In genomic region chr20:32547753-32548034, GRCh38 we compare ENCODE assay signal across 29 cellular contexts. TPM values are rescaled to one million over a fixed set of nuclear protein-coding genes. Genes with fewer than 3 reads are reported as not detected.
DNase-seq lines count a peak whose midpoint lies in the region; ATAC-seq and TF ChIP-seq lines count a peak whose summit lies in the region.
"Had no signal": no experiment of that assay in that cellular context is flagged by ENCODE, and none has a peak within 500 bp of the region (broad histone marks: within the 10 kb centered on the region; RNA-seq: fewer than 3 reads in every experiment).

No MANE protein-coding gene starts in this region.

- no peaks in the 10 kb centered on the region for H3K9me3 Mint-ChIP-seq in stimulated activated naive CD8-positive, alpha-beta T cell treated with anti-CD3 and anti-CD28 coated beads, Interleukin-15, Interleukin-2, amounts not matched to agents 100 ng/mL and 50 ng/mL, for 24 hours
- H3K9me3 Mint-ChIP-seq in stimulated activated naive CD8-positive, alpha-beta T cell treated with anti-CD3 and anti-CD28 coated beads, Interleukin-15, amount 100 ng/mL, for 72 hours, result no peaks in the 10 kb centered on the region
- no peaks in the 10 kb centered on the region for H3K9me3 Mint-ChIP-seq in activated CD8-positive, alpha-beta T cell treated with anti-CD3 and anti-CD28 coated beads for 36 hours
- no peaks in the 10 kb centered on the region for H3K9me3 Mint-ChIP-seq in memory B cell
- H3K9me3 Mint-ChIP-seq: HFFc6; T-helper 2 cell treated with Interferon-gamma antibody and Interleukin-4, amounts not matched to agents 5 μg/mL and 100 μg/mL, for 36 hours had no signal

- H3K36me3 Mint-ChIP-seq in stimulated activated naive CD8-positive, alpha-beta T cell treated with anti-CD3 and anti-CD28 coated beads, Interleukin-15, Interleukin-2, amounts not matched to agents 100 ng/mL and 50 ng/mL, for 24 hours (ENCODE audit: low read depth), result peaks cover 4% of the 10 kb centered on the region
- H3K36me3 Mint-ChIP-seq in activated CD8-positive, alpha-beta T cell treated with anti-CD3 and anti-CD28 coated beads for 36 hours (ENCODE audit: low read depth), result peaks cover 13% of the 10 kb centered on the region
- peaks cover 12% of the 10 kb centered on the region for H3K36me3 Mint-ChIP-seq in memory B cell

- no peak overlapping the region for H3K4me3 Mint-ChIP-seq in stimulated activated naive CD8-positive, alpha-beta T cell treated with anti-CD3 and anti-CD28 coated beads, Interleukin-15, Interleukin-2, amounts not matched to agents 100 ng/mL and 50 ng/mL, for 24 hours
- no peak overlapping the region for H3K4me3 Mint-ChIP-seq in stimulated activated naive CD8-positive, alpha-beta T cell treated with anti-CD3 and anti-CD28 coated beads, Interleukin-15, amount 100 ng/mL, for 72 hours
- no peak overlapping the region for H3K4me3 Mint-ChIP-seq in activated CD8-positive, alpha-beta T cell treated with anti-CD3 and anti-CD28 coated beads for 36 hours
- no peak overlapping the region for H3K4me3 Mint-ChIP-seq in memory B cell
- H3K4me3 Mint-ChIP-seq: GM23338; HFFc6; T-helper 2 cell treated with Interferon-gamma antibody and Interleukin-4, amounts not matched to agents 5 μg/mL and 100 μg/mL, for 36 hours had no signal

- POLR2A ChIA-PET in activated CD8-positive, alpha-beta T cell treated with anti-CD3 and anti-CD28 coated beads for 36 hours (lab: Charles Lee), result interaction anchor here (0.7 kb wide), 1 partner anchor 10 kb away, joined by 3 read pairs; no protein-coding TSS in a partner anchor

- no peak for ATAC-seq in stimulated activated naive CD8-positive, alpha-beta T cell treated with anti-CD3 and anti-CD28 coated beads, Interleukin-15, amount 100 ng/mL, for 72 hours
- no peak for ATAC-seq in activated CD8-positive, alpha-beta T cell treated with anti-CD3 and anti-CD28 coated beads for 36 hours
- ATAC-seq in memory B cell (ENCODE audit: low read depth), result no peak
- no peak for ATAC-seq in GM19351 (IDR thresholded peaks at IDR 0.05; ENCODE audit: unreplicated experiment)
- ATAC-seq: body of pancreas, foreskin keratinocyte, GM23338, heart left ventricle, Panc1, sciatic nerve, SK-N-SH treated with all-trans-retinoic acid at 6 μM for 48 hours had no signal

- H3K4me1 Mint-ChIP-seq in stimulated activated naive CD8-positive, alpha-beta T cell treated with anti-CD3 and anti-CD28 coated beads, Interleukin-15, Interleukin-2, amounts not matched to agents 100 ng/mL and 50 ng/mL, for 24 hours (ENCODE audit: low read depth), result peaks cover 44% of the 10 kb centered on the region
- peaks cover 65% of the 10 kb centered on the region for H3K4me1 Mint-ChIP-seq in stimulated activated naive CD8-positive, alpha-beta T cell treated with anti-CD3 and anti-CD28 coated beads, Interleukin-15, amount 100 ng/mL, for 72 hours
- peaks cover 51% of the 10 kb centered on the region for H3K4me1 Mint-ChIP-seq in activated CD8-positive, alpha-beta T cell treated with anti-CD3 and anti-CD28 coated beads for 36 hours (ENCODE audit: low read depth)
- H3K4me1 Mint-ChIP-seq in memory B cell, result peaks cover 25% of the 10 kb centered on the region

- intact Hi-C loops in activated CD8-positive, alpha-beta T cell treated with anti-CD3 and anti-CD28 coated beads for 36 hours (cut with micrococcal nuclease), result no loop called here

- CTCF ChIA-PET in activated CD8-positive, alpha-beta T cell treated with anti-CD3 and anti-CD28 coated beads for 36 hours (lab: Charles Lee), result interaction anchor here (1.5 kb wide), 1 partner anchor 26 kb away, joined by 3 read pairs; no protein-coding TSS in a partner anchor

- no peak for TF ChIP-seq CTCF in activated CD8-positive, alpha-beta T cell treated with anti-CD3 and anti-CD28 coated beads for 36 hours (IDR thresholded peaks at IDR 0.05)

- H3K27me3 Mint-ChIP-seq in stimulated activated naive CD8-positive, alpha-beta T cell treated with anti-CD3 and anti-CD28 coated beads, Interleukin-15, Interleukin-2, amounts not matched to agents 100 ng/mL and 50 ng/mL, for 24 hours, result no peaks in the 10 kb centered on the region
- no peaks in the 10 kb centered on the region for H3K27me3 Mint-ChIP-seq in stimulated activated naive CD8-positive, alpha-beta T cell treated with anti-CD3 and anti-CD28 coated beads, Interleukin-15, amount 100 ng/mL, for 72 hours
- no peaks in the 10 kb centered on the region for H3K27me3 Mint-ChIP-seq in activated CD8-positive, alpha-beta T cell treated with anti-CD3 and anti-CD28 coated beads for 36 hours
- H3K27me3 Mint-ChIP-seq in memory B cell, result no peaks in the 10 kb centered on the region

- no peak for DNase-seq in stimulated activated naive CD8-positive, alpha-beta T cell treated with anti-CD3 and anti-CD28 coated beads, Interleukin-15, amount 100 ng/mL, for 72 hours
- DNase-seq in activated CD8-positive, alpha-beta T cell treated with anti-CD3 and anti-CD28 coated beads for 36 hours, result no peak
- DNase-seq in memory B cell (ENCODE audit: low spot score in 2 of 2), result no peak
- DNase-seq in stimulated activated CD4-positive, alpha-beta T cell treated with anti-CD3 and anti-CD28 coated beads, Interleukin-4, amount 100 ng/mL, for 4 hours, result no peak
- DNase-seq in NCI-H446 (lab: John Stamatoyannopoulos, UW), result no peak
- DNase-seq: activated CD4-positive, alpha-beta T cell treated with anti-CD3 and anti-CD28 coated beads for 1 hour; activated gamma-delta T cell; body of pancreas; COR-L47; dermis blood vessel endothelial cell; DMS53; esophagus squamous epithelium; foreskin keratinocyte; heart left ventricle; HFFc6; NCI-H1048; NCI-H1694; NCI-H748 treated with DMSO at 0.1 percent for 48 hours; nucleus accumbens; Right ventricle myocardium superior; stimulated activated CD4-positive, alpha-beta T cell treated with anti-CD3 and anti-CD28 coated beads, Interleukin-12 subunit alpha, Interleukin-12 subunit beta, amount 100 ng/mL, for 4 hours; stimulated activated CD4-positive, alpha-beta T cell treated with anti-CD3 and anti-CD28 coated beads, Interleukin-4, amount 100 ng/mL, for 24 hours had no signal

- H3K27ac Mint-ChIP-seq in stimulated activated naive CD8-positive, alpha-beta T cell treated with anti-CD3 and anti-CD28 coated beads, Interleukin-15, Interleukin-2, amounts not matched to agents 100 ng/mL and 50 ng/mL, for 24 hours, result peak overlapping the region; percentile 18
- H3K27ac Mint-ChIP-seq in stimulated activated naive CD8-positive, alpha-beta T cell treated with anti-CD3 and anti-CD28 coated beads, Interleukin-15, amount 100 ng/mL, for 72 hours, result no peak overlapping the region
- H3K27ac Mint-ChIP-seq in activated CD8-positive, alpha-beta T cell treated with anti-CD3 and anti-CD28 coated beads for 36 hours, result peak overlapping the region; percentile 31
- H3K27ac Mint-ChIP-seq in memory B cell, result peak overlapping the region; percentile 24
- H3K27ac Mint-ChIP-seq: GM23338; HFFc6; T-helper 2 cell treated with Interferon-gamma antibody and Interleukin-4, amounts not matched to agents 5 μg/mL and 100 μg/mL, for 36 hours had no signal

RNA-seq across cellular contexts. Expression of gene NOL4L, which starts 37.4 kb away (rescaled TPM):
- 10 to 100 TPM; 23.3 to 23.9 TPM for total RNA-seq in activated CD8-positive, alpha-beta T cell treated with anti-CD3 and anti-CD28 coated beads for 36 hours

Comparison
In these comparisons a context has a peak if more than half of its experiments do, and no peak if none do; other contexts are left out.
1. H3K27ac Mint-ChIP-seq: peak in stimulated activated naive CD8-positive, alpha-beta T cell treated with anti-CD3 and anti-CD28 coated beads, Interleukin-15, Interleukin-2, amounts not matched to agents 100 ng/mL and 50 ng/mL, for 24 hours (single experiment), activated CD8-positive, alpha-beta T cell treated with anti-CD3 and anti-CD28 coated beads for 36 hours (single experiment) and memory B cell (single experiment); none in stimulated activated naive CD8-positive, alpha-beta T cell treated with anti-CD3 and anti-CD28 coated beads, Interleukin-15, amount 100 ng/mL, for 72 hours (0 of 2).